In genomic region chr2:42334220-42334619, GRCh38 we compare ENCODE assay signal across 27 cellular contexts. TPM values are rescaled to one million over a fixed set of nuclear protein-coding genes. Genes with fewer than 3 reads are reported as not detected.
DNase-seq lines count a peak whose midpoint lies in the region; ATAC-seq, FAIRE-seq and TF ChIP-seq lines count a peak whose summit lies in the region.
"Had no signal": no experiment of that assay in that cellular context is flagged by ENCODE, and none has a peak within 500 bp of the region (broad histone marks: within the 10 kb centered on the region; RNA-seq: fewer than 3 reads in every experiment).

No MANE protein-coding gene starts in this region.

- no peaks in the 10 kb centered on the region for H3K9me3 ChIP-seq in HepG2 (ENCODE audit: low read length)
- H3K9me3 ChIP-seq in right lobe of liver = no peaks in the 10 kb centered on the region
- no peaks in the 10 kb centered on the region for H3K9me3 ChIP-seq in smooth muscle cell (replicated peaks; ENCODE audit: low read depth)
- H3K9me3 ChIP-seq: BE2C, BLaER1 had no signal

- ATAC-seq in activated T-cell treated with anti-CD3 and anti-CD28 coated beads, Interleukin-2, amount 50 U/mL, for 72 hours (replicated peaks in 1 of 2) = no peak
- ATAC-seq in HepG2 = no peak
- ATAC-seq in right lobe of liver = no peak
- ATAC-seq in stimulated activated effector memory CD8-positive, alpha-beta T cell treated with anti-CD3 and anti-CD28 coated beads, Interleukin-12 subunit alpha, Interleukin-12 subunit beta, amount 100 ng/mL, for 72 hours = no peak
- ATAC-seq: GM12878 had no signal

- H3K4me3 Mint-ChIP-seq in activated T-cell treated with anti-CD3 and anti-CD28 coated beads, Interleukin-2, amount 50 U/mL, for 72 hours = no peak overlapping the region
- H3K4me3 Mint-ChIP-seq in stimulated activated effector memory CD8-positive, alpha-beta T cell treated with anti-CD3 and anti-CD28 coated beads, Interleukin-12 subunit alpha, Interleukin-12 subunit beta, amount 100 ng/mL, for 72 hours = no peak overlapping the region
- H3K4me3 Mint-ChIP-seq: CD14-positive monocyte; CD4-positive, alpha-beta memory T cell; CD8-positive, alpha-beta memory T cell had no signal

- POLR2A ChIA-PET in HepG2 (lab: Yijun Ruan, JAX) = no interaction called here

- no peaks in the 10 kb centered on the region for H3K27me3 Mint-ChIP-seq in activated T-cell treated with anti-CD3 and anti-CD28 coated beads, Interleukin-2, amount 50 U/mL, for 72 hours (ENCODE audit: low read depth)
- H3K27me3 Mint-ChIP-seq: CD4-positive, alpha-beta memory T cell; CD4-positive, CD25-positive, alpha-beta regulatory T cell; CD8-positive, alpha-beta memory T cell had no signal

- no peak overlapping the region for H3K4me2 ChIP-seq in HepG2 (ENCODE audit: low read depth, low read length)
- H3K4me2 ChIP-seq in smooth muscle cell = no peak overlapping the region
- H3K4me2 ChIP-seq: BLaER1 had no signal

- H3K27ac ChIP-seq in HepG2 (ENCODE audit: extremely low read length, insufficient read depth, low read length) = no peak overlapping the region
- H3K27ac ChIP-seq in right lobe of liver = no peak overlapping the region
- no peak overlapping the region for H3K27ac ChIP-seq in smooth muscle cell (ENCODE audit: low read depth)
- H3K27ac ChIP-seq: BLaER1 had no signal

- H3K4me1 Mint-ChIP-seq in activated T-cell treated with anti-CD3 and anti-CD28 coated beads, Interleukin-2, amount 50 U/mL, for 72 hours (ENCODE audit: low read depth) = peaks cover 6% of the 10 kb centered on the region
- H3K4me1 Mint-ChIP-seq in stimulated activated effector memory CD8-positive, alpha-beta T cell treated with anti-CD3 and anti-CD28 coated beads, Interleukin-12 subunit alpha, Interleukin-12 subunit beta, amount 100 ng/mL, for 72 hours = no peaks in the 10 kb centered on the region
- H3K4me1 Mint-ChIP-seq: CD14-positive monocyte had no signal

- no peaks in the 10 kb centered on the region for H3K4me1 ChIP-seq in HepG2 (ENCODE audit: insufficient read depth, low read length)
- no peaks in the 10 kb centered on the region for H3K4me1 ChIP-seq in right lobe of liver
- H3K4me1 ChIP-seq in smooth muscle cell (ENCODE audit: low read depth) = no peaks in the 10 kb centered on the region
- H3K4me1 ChIP-seq: BE2C had no signal

- H4K20me1 ChIP-seq in HepG2 (ENCODE audit: insufficient read depth, low read length) (peaks cover 72% of the 10 kb centered on the region), smooth muscle cell (ENCODE audit: low read depth) (no peaks in the 10 kb centered on the region)

- H3K9ac ChIP-seq in HepG2 (ENCODE audit: insufficient read depth, low read depth, low read length) = no peak overlapping the region
- no peak overlapping the region for H3K9ac ChIP-seq in smooth muscle cell (ENCODE audit: low read depth)
- H3K9ac ChIP-seq: BLaER1 had no signal

- TF ChIP-seq CTCF in HepG2 (CRISPR knock-in tag; IDR thresholded peaks at IDR 0.05) = no peak
- TF ChIP-seq CTCF in right lobe of liver (IDR thresholded peaks at IDR 0.05) = no peak
- no peak for TF ChIP-seq CTCF in smooth muscle cell (IDR thresholded peaks at IDR 0.05; ENCODE audit: borderline replicate concordance, insufficient read depth, poor library complexity, severe bottlenecking)

- no peak for TF ChIP-seq RAD21 in HepG2 (CRISPR knock-in tag; IDR thresholded peaks at IDR 0.05)

- H3K79me2 ChIP-seq in HepG2 (ENCODE audit: insufficient read depth, low read length) (no peaks in the 10 kb centered on the region), smooth muscle cell (ENCODE audit: low read depth) (peaks cover 5% of the 10 kb centered on the region)

- FAIRE-seq in HepG2 (lab: Jason Lieb, UNC) = no peak
- FAIRE-seq: A204.1, GM12878, GM12892, GM18507 had no signal

- peaks cover 5% of the 10 kb centered on the region for H3F3A ChIP-seq in smooth muscle cell (ENCODE audit: low read depth)

- intact Hi-C loops in HepG2 (cut with micrococcal nuclease; ENCODE audit: unreplicated experiment) (no loop called here), right lobe of liver (cut with DNase I) (loop anchor here in 1 of 2 donors (10.0 kb wide), 1 partner anchor 239 kb away; no protein-coding TSS in a partner anchor)

- no peak for TF ChIP-seq POLR2A in HepG2 (IDR thresholded peaks at IDR 0.05; ENCODE audit: insufficient read depth in 1 of 2, low read depth in 2 of 2, low read length in 2 of 2)
- TF ChIP-seq POLR2A in right lobe of liver (IDR thresholded peaks at IDR 0.05) = no peak

- H3K4me3 ChIP-seq in HepG2 (replicated peaks in 1 of 3; ENCODE audit: insufficient read depth in 1 of 3, low read depth in 2 of 3, low read length in 3 of 3) (no peak overlapping the region), right lobe of liver (no peak overlapping the region), smooth muscle cell (no peak overlapping the region)
- H3K4me3 ChIP-seq: BLaER1, GM12878 had no signal

- peaks cover 0 to 4% of the 10 kb centered on the region in 2 donors for H3K9me3 Mint-ChIP-seq in activated T-cell treated with anti-CD3 and anti-CD28 coated beads, Interleukin-2, amount 50 U/mL, for 72 hours
- H3K9me3 Mint-ChIP-seq in stimulated activated effector memory CD8-positive, alpha-beta T cell treated with anti-CD3 and anti-CD28 coated beads, Interleukin-12 subunit alpha, Interleukin-12 subunit beta, amount 100 ng/mL, for 72 hours = no peaks in the 10 kb centered on the region
- H3K9me3 Mint-ChIP-seq: CD8-positive, alpha-beta memory T cell had no signal

- H3K36me3 ChIP-seq in HepG2 (replicated peaks in 1 of 2; ENCODE audit: control insufficient read depth in 1 of 2, insufficient read depth in 2 of 2, low read length in 2 of 2) (peaks cover 23 to 49% of the 10 kb centered on the region in 2 experiments), right lobe of liver (peaks cover 4 to 45% (median 17%) of the 10 kb centered on the region in 4 donors), smooth muscle cell (ENCODE audit: low read depth) (peaks cover 10% of the 10 kb centered on the region)

- 94% methylated on average over 3 of the region's 3 CpGs for WGBS in HepG2 (ENCODE audit: low lambda C conversion rate)
- WGBS in right lobe of liver (ENCODE audit: insufficient coverage, low coverage, low lambda C conversion rate, missing lambda C conversion rate) = 82% methylated on average over 3 of the region's 3 CpGs
- WGBS in smooth muscle cell (ENCODE audit: low lambda C conversion rate) = 92% methylated on average over 3 of the region's 3 CpGs

- no peak for DNase-seq in activated T-cell treated with anti-CD3 and anti-CD28 coated beads, Interleukin-2, amount 50 U/mL, for 72 hours
- DNase-seq in activated T-cell treated with anti-CD3 and anti-CD28 coated beads, Interleukin-2, amount 50 U/mL, for 1 hour = no peak
- no peak for DNase-seq in HepG2 (ENCODE audit: low spot score)
- no peak for DNase-seq in right lobe of liver
- DNase-seq in stimulated activated effector memory CD8-positive, alpha-beta T cell treated with anti-CD3 and anti-CD28 coated beads, Interleukin-12 subunit alpha, Interleukin-12 subunit beta, amount 100 ng/mL, for 72 hours (ENCODE audit: low spot score in 2 of 2) = no peak
- DNase-seq in smooth muscle cell (lab: John Stamatoyannopoulos, UW; ENCODE audit: unreplicated experiment) = no peak
- DNase-seq: 8988T; ACHN; BE2C; C1 segment of cervical spinal cord; CD4-positive, alpha-beta memory T cell; CD4-positive, CD25-positive, alpha-beta regulatory T cell; CD8-positive, alpha-beta memory T cell; COR-L47; DMS 273 treated with DMSO at 0.1 percent for 48 hours; DMS153; DMS53; DMS79; DND-41; EL; GDM1 had no signal

- H3K27me3 ChIP-seq in HepG2 (ENCODE audit: control insufficient read depth in 1 of 2, insufficient read depth in 2 of 2, low read length in 2 of 2) (no peaks in the 10 kb centered on the region), right lobe of liver (no peaks in the 10 kb centered on the region), smooth muscle cell (ENCODE audit: low read depth) (no peaks in the 10 kb centered on the region)
- H3K27me3 ChIP-seq: BE2C, BLaER1 had no signal

- H3K27ac Mint-ChIP-seq in activated T-cell treated with anti-CD3 and anti-CD28 coated beads, Interleukin-2, amount 50 U/mL, for 72 hours = peak overlapping the region; percentile 92
- H3K27ac Mint-ChIP-seq in stimulated activated effector memory CD8-positive, alpha-beta T cell treated with anti-CD3 and anti-CD28 coated beads, Interleukin-12 subunit alpha, Interleukin-12 subunit beta, amount 100 ng/mL, for 72 hours = peak overlapping the region; percentile 78

- CTCF ChIA-PET in HepG2 (lab: Yijun Ruan, JAX; ENCODE audit: low intra/inter-chr PET ratio, low total read pairs) = no interaction called here

- peaks cover 16 to 44% of the 10 kb centered on the region in 2 donors for H3K36me3 Mint-ChIP-seq in activated T-cell treated with anti-CD3 and anti-CD28 coated beads, Interleukin-2, amount 50 U/mL, for 72 hours (ENCODE audit: insufficient read depth in 2 of 2)
- H3K36me3 Mint-ChIP-seq in stimulated activated effector memory CD8-positive, alpha-beta T cell treated with anti-CD3 and anti-CD28 coated beads, Interleukin-12 subunit alpha, Interleukin-12 subunit beta, amount 100 ng/mL, for 72 hours = peaks cover 93% of the 10 kb centered on the region

- in situ Hi-C loops in HepG2 (cut with HindIII; ENCODE audit: extremely low pct_ligation_motif_present, low pct_unique_long_range_greater_than_20kb) = no loop called here

- no peak overlapping the region for H2AFZ ChIP-seq in HepG2 (ENCODE audit: low read length)
- H2AFZ ChIP-seq in smooth muscle cell (ENCODE audit: low read depth) = no peak overlapping the region

- no peak for TF ChIP-seq EP300 in HepG2 (IDR thresholded peaks at IDR 0.05; ENCODE audit: low read depth in 2 of 2, low read length in 2 of 2)
- no peak for TF ChIP-seq EP300 in HepG2 (CRISPR knock-in tag; IDR thresholded peaks at IDR 0.05; ENCODE audit: borderline replicate concordance)

- BruUV-seq in HepG2 (replicated peaks; lab: Mats Ljungman, UMichigan) = no TSS peak

RNA-seq across cellular contexts. Expression of gene COX7A2L, which starts 26.8 kb away (rescaled TPM):
- 100 to 1,000 TPM; 140 to 157 TPM for total RNA-seq in activated T-cell treated with anti-CD3 and anti-CD28 coated beads, Interleukin-2, amount 50 U/mL, for 72 hours
- total RNA-seq in HepG2 (2016; rRNA removed; fragmentation: Illumina TruSeq; extraction: Trizol) (201 and 272 TPM in 2 replicates), right lobe of liver (10 to 100 TPM; 37.5 to 97.0 (median 57.6) TPM), smooth muscle cell (145 and 177 TPM in 2 replicates)
- total RNA-seq in HepG2 (2016; cell fraction: cytosol; rRNA removed; fragmentation: Illumina TruSeq; extraction: Trizol; ENCODE audit: low read depth) = 111 and 117 TPM in 2 replicates
- total RNA-seq in HepG2 (2016; cell fraction: insoluble cytoplasmic fraction; rRNA removed; fragmentation: Illumina TruSeq; extraction: Trizol) = 197 and 297 TPM in 2 replicates
- 232 and 238 TPM in 2 replicates for total RNA-seq in HepG2 (2016; cell fraction: membrane; rRNA removed; fragmentation: Illumina TruSeq; extraction: Trizol)
- total RNA-seq in HepG2 (2016; cell fraction: nucleus; rRNA removed; fragmentation: Illumina TruSeq; extraction: Trizol) = 71.7 and 82.5 TPM in 2 replicates
- polyA plus RNA-seq in HepG2 (2011; rRNA removed) (122 and 155 TPM in 2 replicates), smooth muscle cell (89.8 and 93.3 TPM in 2 replicates)
- 137 and 167 TPM in 2 replicates for polyA plus RNA-seq in HepG2 (2011; cell fraction: cytosol; rRNA removed)
- polyA plus RNA-seq in HepG2 (2011; cell fraction: nucleus; rRNA removed) = 30.5 and 38.2 TPM in 2 replicates
- 187 and 191 TPM in 2 replicates for polyA plus RNA-seq in HepG2 (2012)
- 119 TPM in 2 replicates for polyA plus RNA-seq in HepG2 (2016; cell fraction: cytosol; fragmentation: Illumina TruSeq; extraction: Trizol; ENCODE audit: low read depth)
- 279 and 314 TPM in 2 replicates for polyA plus RNA-seq in HepG2 (2016; cell fraction: insoluble cytoplasmic fraction; fragmentation: Illumina TruSeq; extraction: Trizol; ENCODE audit: low read depth)
- 211 and 215 TPM in 2 replicates for polyA plus RNA-seq in HepG2 (2016; cell fraction: membrane; fragmentation: Illumina TruSeq; extraction: Trizol; ENCODE audit: low read depth)
- polyA plus RNA-seq in HepG2 (2016; cell fraction: nucleus; fragmentation: Illumina TruSeq; extraction: Trizol; ENCODE audit: insufficient read depth, low read depth) = 118 and 123 TPM in 2 replicates
- polyA minus RNA-seq in HepG2 (2011; rRNA and poly(A)+ RNA removed; ENCODE audit: low replicate concordance) = 66.1 and 73.1 TPM in 2 replicates
- 41.1 and 44.7 TPM in 2 replicates for polyA minus RNA-seq in HepG2 (2011; cell fraction: cytosol; rRNA and poly(A)+ RNA removed)
- polyA minus RNA-seq in HepG2 (2011; cell fraction: nucleus; rRNA and poly(A)+ RNA removed) = 22.7 and 28.1 TPM in 2 replicates
